ENCODE assay signal across 29 cellular contexts in genomic region chrX:40227111-40227510, GRCh38.
"Had no signal": no experiment of that assay in that cellular context is flagged by ENCODE, and none has a peak within 500 bp of the region (broad histone marks: within the 10 kb centered on the region; RNA-seq: fewer than 3 reads in every experiment).

No MANE protein-coding gene starts in this region.

- ATAC-seq: activated CD8-positive, alpha-beta T cell treated with anti-CD3 and anti-CD28 coated beads for 36 hours; activated T-cell treated with anti-CD3 and anti-CD28 coated beads, Interleukin-2, amount 50 U/mL, for 72 hours; activated T-helper 17 cell treated with anti-CD3 and anti-CD28 coated beads, Interleukin-2, amount 50 U/mL, for 72 hours; PC-3 had no signal

- FAIRE-seq: TTC549 had no signal

- DNase-seq: activated CD4-positive, alpha-beta T cell treated with anti-CD3 and anti-CD28 coated beads, Interleukin-2, amount 10 ng/mL, durations not matched to agents 24 days and 14 days; activated CD4-positive, alpha-beta T cell treated with anti-CD3 and anti-CD28 coated beads, Interleukin-2, amount 50 U/mL, for 4 hours; activated CD8-positive, alpha-beta T cell treated with anti-CD3 and anti-CD28 coated beads for 36 hours; activated effector memory CD4-positive, alpha-beta T cell treated with anti-CD3 and anti-CD28 coated beads, Interleukin-2, amount 50 U/mL, for 16 hours; activated naive CD4-positive, alpha-beta T cell; activated naive CD4-positive, alpha-beta T cell treated with anti-CD3 and anti-CD28 coated beads, Interleukin-2, amount 50 U/mL, for 16 hours; activated naive CD8-positive, alpha-beta T cell treated with anti-CD3 and anti-CD28 coated beads for 36 hours; activated T-cell treated with anti-CD3 and anti-CD28 coated beads, Interleukin-2, amount 50 U/mL, for 1 hour; activated T-cell treated with anti-CD3 and anti-CD28 coated beads, Interleukin-2, amount 50 U/mL, for 72 hours; amniotic stem cell; aorta; brain microvascular endothelial cell; central memory CD4-positive, alpha-beta T cell; Kasumi-1; MG63; NCI-H1092; NCI-H1417; NCI-H187; NCI-H2029 treated with DMSO at 0.1 percent for 48 hours; NCI-H69; NCI-H82; NK-92 treated with Interleukin-12 subunit alpha and Interleukin-12 subunit beta, amount 100 ng/mL, for 24 hours; PC-3; Peyer's patch; RPMI8226; SHP77 treated with DMSO at 0.1 percent for 48 hours; SK-N-SH had no signal
